Comparison of ENCODE assay signal across 14 cellular contexts in the genomic region with DNA sequence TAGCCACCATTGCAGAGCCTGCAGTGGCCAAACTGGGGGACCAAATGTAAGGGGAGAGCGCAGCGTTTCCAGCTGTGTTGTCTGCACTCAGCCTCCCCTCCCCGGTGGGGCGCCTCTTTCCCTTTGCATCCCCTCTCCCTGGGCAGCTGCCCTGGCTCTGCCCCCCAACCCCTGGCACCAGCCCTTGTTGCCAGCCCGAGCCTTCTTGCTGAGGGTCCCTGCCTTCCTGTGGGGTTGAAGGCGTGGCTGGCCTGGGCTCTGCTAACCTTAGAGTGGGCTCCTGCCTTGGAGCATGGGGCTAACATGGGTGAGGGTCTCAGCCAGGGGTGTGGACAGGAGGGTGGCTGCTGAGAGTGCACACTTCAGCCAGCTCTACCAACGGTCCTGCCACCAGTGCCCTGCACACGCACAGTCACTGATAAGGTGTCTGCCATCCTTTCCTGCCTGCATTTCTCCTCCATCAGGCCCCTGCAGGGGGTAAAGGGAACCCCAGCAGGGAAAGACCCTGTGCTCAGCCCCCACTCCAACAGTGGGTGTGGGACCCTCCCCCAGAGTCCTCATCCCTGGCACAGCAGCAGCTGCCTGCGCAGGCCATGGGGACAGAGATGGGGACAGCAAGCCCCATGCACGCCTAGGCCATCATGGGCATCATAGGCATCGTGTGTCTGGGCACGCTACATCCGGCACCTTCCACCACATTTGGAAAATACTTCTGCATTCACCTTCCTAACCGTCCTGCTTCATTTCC.
"Had no signal": no experiment of that assay in that cellular context is flagged by ENCODE, and none has a peak within 500 bp of the region (broad histone marks: within the 10 kb centered on the region; RNA-seq: fewer than 3 reads in every experiment).

No MANE protein-coding gene starts in this region.

- H3K4me3 Mint-ChIP-seq: activated T-cell treated with anti-CD3 and anti-CD28 coated beads, Interleukin-2, amount 50 U/mL, for 72 hours; naive thymus-derived CD8-positive, alpha-beta T cell; T-helper 2 cell treated with Interferon-gamma antibody and Interleukin-4, amounts not matched to agents 5 μg/mL and 100 μg/mL, for 36 hours had no signal

- H3K9me3 Mint-ChIP-seq: activated T-cell treated with anti-CD3 and anti-CD28 coated beads, Interleukin-2, amount 50 U/mL, for 72 hours; naive thymus-derived CD8-positive, alpha-beta T cell; T-helper 2 cell treated with Interferon-gamma antibody and Interleukin-4, amounts not matched to agents 5 μg/mL and 100 μg/mL, for 36 hours had no signal

- H3K4me3 ChIP-seq: heart left ventricle, testis had no signal

- H3K27ac Mint-ChIP-seq: T-helper 2 cell treated with Interferon-gamma antibody and Interleukin-4, amounts not matched to agents 5 μg/mL and 100 μg/mL, for 36 hours had no signal

- H3K27me3 ChIP-seq: brain microvascular endothelial cell, heart left ventricle, testis had no signal

- H3K4me1 ChIP-seq: testis had no signal

- FAIRE-seq: endothelial cell of umbilical vein had no signal

- H3K27me3 Mint-ChIP-seq: naive thymus-derived CD8-positive, alpha-beta T cell had no signal

- H3K9me3 ChIP-seq: heart left ventricle, testis had no signal

- H3K27ac ChIP-seq: brain microvascular endothelial cell, heart left ventricle, testis had no signal

- DNase-seq: activated CD4-positive, alpha-beta T cell treated with anti-CD3 and anti-CD28 coated beads for 1 hour; activated CD4-positive, alpha-beta T cell treated with anti-CD3 and anti-CD28 coated beads, Interleukin-2, amount 50 U/mL, for 48 hours; activated gamma-delta T cell treated with Interleukin-2 at 50 U/mL for 16 hours; activated T-cell treated with anti-CD3 and anti-CD28 coated beads, Interleukin-2, amount 50 U/mL, for 72 hours; amniotic stem cell; brain microvascular endothelial cell; heart left ventricle; mammary epithelial cell; naive thymus-derived CD8-positive, alpha-beta T cell; stimulated activated CD4-positive, alpha-beta T cell treated with anti-CD3 and anti-CD28 coated beads, Interleukin-2, amount 100 ng/mL, for 24 hours; stimulated activated naive CD4-positive, alpha-beta T cell treated with Interleukin-2 at 50 U/mL for 16 hours; testis had no signal
